In genomic region chr1:117531222-117531621, GRCh38 we compare ENCODE assay signal across 22 cellular contexts.
DNase-seq lines count a peak whose midpoint lies in the region; ATAC-seq, FAIRE-seq and TF ChIP-seq lines count a peak whose summit lies in the region.
"Had no signal": no experiment of that assay in that cellular context is flagged by ENCODE, and none has a peak within 500 bp of the region (broad histone marks: within the 10 kb centered on the region; RNA-seq: fewer than 3 reads in every experiment).

No MANE protein-coding gene starts in this region.

- H3K4me1 Mint-ChIP-seq in activated T-cell treated with anti-CD3 and anti-CD28 coated beads, Interleukin-2, amount 50 U/mL, for 24 hours (ENCODE audit: low read depth): peaks cover 37% of the 10 kb centered on the region
- peaks cover 10% of the 10 kb centered on the region for H3K4me1 Mint-ChIP-seq in chondrocyte (ENCODE audit: low read depth)

- H3K27me3 Mint-ChIP-seq in activated T-cell treated with anti-CD3 and anti-CD28 coated beads, Interleukin-2, amount 50 U/mL, for 24 hours: no peaks in the 10 kb centered on the region
- H3K27me3 Mint-ChIP-seq in chondrocyte (ENCODE audit: low read depth): no peaks in the 10 kb centered on the region

- no peak for DNase-seq in activated T-cell treated with anti-CD3 and anti-CD28 coated beads, Interleukin-2, amount 50 U/mL, for 24 hours
- DNase-seq in activated T-cell treated with anti-CD3 and anti-CD28 coated beads for 4 hours (no peak), ELR (ENCODE audit: low read depth) (peak; percentile 14), bronchial epithelial cell (ENCODE audit: low read depth) (peak; percentile 17), chondrocyte (ENCODE audit: low spot score) (no peak), Kasumi-1 (lab: John Stamatoyannopoulos, UW) (no peak), NCI-H2196 treated with DMSO at 0.1 percent for 48 hours (lab: John Stamatoyannopoulos, UW; ENCODE audit: unreplicated experiment) (no peak)
- DNase-seq: BE2C; DMS53; EL; MG63; NCI-H1092; NCI-H1436; NCI-H1930; NCI-H2227 treated with DMSO at 0.1 percent for 48 hours; NCI-H510A; NK-92 treated with Interleukin-12 subunit alpha and Interleukin-12 subunit beta, amount 100 ng/mL, for 24 hours; SIG-M5 had no signal

- H3K4me3 ChIP-seq in bronchial epithelial cell (ENCODE audit: low read depth, low read length): no peak overlapping the region
- H3K4me3 ChIP-seq: MG63 had no signal

- H3K9me3 Mint-ChIP-seq in activated T-cell treated with anti-CD3 and anti-CD28 coated beads, Interleukin-2, amount 50 U/mL, for 24 hours: no peaks in the 10 kb centered on the region
- H3K9me3 Mint-ChIP-seq in chondrocyte (ENCODE audit: low read depth): no peaks in the 10 kb centered on the region

- peaks cover 11% of the 10 kb centered on the region for H3K36me3 Mint-ChIP-seq in activated T-cell treated with anti-CD3 and anti-CD28 coated beads, Interleukin-2, amount 50 U/mL, for 24 hours (ENCODE audit: low read depth)
- no peaks in the 10 kb centered on the region for H3K36me3 Mint-ChIP-seq in chondrocyte (ENCODE audit: low read depth)

- peak; percentile 43 for ATAC-seq in HG02610 (IDR thresholded peaks at IDR 0.05; ENCODE audit: unreplicated experiment)

- H3K36me3 ChIP-seq in bronchial epithelial cell (ENCODE audit: control insufficient read depth, insufficient read depth, low read length): no peaks in the 10 kb centered on the region
- H3K36me3 ChIP-seq: MG63 had no signal

- TF ChIP-seq CTCF in bronchial epithelial cell (IDR thresholded peaks at IDR 0.05; ENCODE audit: insufficient read depth, low read length, severe bottlenecking): no peak
- no peak for TF ChIP-seq CTCF in chondrocyte (IDR thresholded peaks at IDR 0.05)

- FAIRE-seq in bronchial epithelial cell (lab: Jason Lieb, UNC): no peak
- FAIRE-seq: D721Med, GM19239, H54 had no signal

- no peak overlapping the region for H3K4me3 Mint-ChIP-seq in activated T-cell treated with anti-CD3 and anti-CD28 coated beads, Interleukin-2, amount 50 U/mL, for 24 hours
- H3K4me3 Mint-ChIP-seq in chondrocyte (ENCODE audit: unreplicated experiment): no peak overlapping the region

- H3K27ac Mint-ChIP-seq in activated T-cell treated with anti-CD3 and anti-CD28 coated beads, Interleukin-2, amount 50 U/mL, for 24 hours: peak overlapping the region; percentile 87
- no peak overlapping the region for H3K27ac Mint-ChIP-seq in chondrocyte (ENCODE audit: unreplicated experiment)

- H3K27me3 ChIP-seq in bronchial epithelial cell (ENCODE audit: control insufficient read depth, insufficient read depth, low read length): no peaks in the 10 kb centered on the region
- H3K27me3 ChIP-seq: BE2C, MG63 had no signal

Comparison
In these comparisons a context has a peak if more than half of its experiments do, and no peak if none do; other contexts are left out.
1. DNase-seq: peak in ELR (single experiment) and bronchial epithelial cell (single experiment); none in activated T-cell treated with anti-CD3 and anti-CD28 coated beads, Interleukin-2, amount 50 U/mL, for 24 hours (single experiment), activated T-cell treated with anti-CD3 and anti-CD28 coated beads for 4 hours (single experiment), chondrocyte (single experiment), Kasumi-1 (0 of 2) and NCI-H2196 treated with DMSO at 0.1 percent for 48 hours (single experiment).